ENCODE assay signal across 23 cellular contexts in the genomic region with DNA sequence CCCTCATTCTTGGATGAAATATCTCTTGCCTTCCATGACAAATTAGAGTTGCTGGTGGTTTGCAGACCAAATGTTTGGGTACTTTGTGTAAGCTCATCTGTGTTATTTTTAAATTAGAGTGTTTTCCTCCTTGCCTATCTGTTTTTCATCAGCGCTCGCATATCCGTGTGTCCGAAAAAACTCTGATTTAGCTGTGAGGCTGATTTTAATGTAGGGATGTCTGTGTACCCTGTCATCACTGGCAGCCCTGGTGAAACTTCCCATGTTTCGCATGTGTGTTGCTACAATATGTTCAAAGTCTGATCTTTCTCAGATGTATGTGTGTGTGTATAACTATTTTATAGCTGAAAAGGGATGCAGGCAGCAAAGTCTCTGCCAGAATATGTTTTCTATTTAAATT.
"Had no signal": no experiment of that assay in that cellular context is flagged by ENCODE, and none has a peak within 500 bp of the region (broad histone marks: within the 10 kb centered on the region; RNA-seq: fewer than 3 reads in every experiment).

No MANE protein-coding gene starts in this region.

- H3K27me3 ChIP-seq: adrenal gland had no signal

- H3K36me3 ChIP-seq: adrenal gland had no signal

- H3K9me3 Mint-ChIP-seq: central memory CD8-positive, alpha-beta T cell; T-helper 2 cell treated with Interferon-gamma antibody and Interleukin-4, amounts not matched to agents 5 μg/mL and 100 μg/mL, for 36 hours had no signal

- H3K4me1 Mint-ChIP-seq: activated naive CD8-positive, alpha-beta T cell treated with anti-CD3 and anti-CD28 coated beads, Interleukin-2, amount 10 ng/mL, durations not matched to agents 7 days and 5 days; central memory CD8-positive, alpha-beta T cell had no signal

- H3K27me3 Mint-ChIP-seq: activated naive CD8-positive, alpha-beta T cell treated with anti-CD3 and anti-CD28 coated beads, Interleukin-2, amount 10 ng/mL, durations not matched to agents 7 days and 5 days; central memory CD8-positive, alpha-beta T cell had no signal

- H3K27ac Mint-ChIP-seq: activated CD8-positive, alpha-beta T cell treated with anti-CD3 and anti-CD28 coated beads, Interleukin-2, amount 10 ng/mL, durations not matched to agents 7 days and 5 days; activated naive CD8-positive, alpha-beta T cell treated with anti-CD3 and anti-CD28 coated beads, Interleukin-2, amount 10 ng/mL, durations not matched to agents 7 days and 5 days; T-helper 2 cell treated with Interferon-gamma antibody and Interleukin-4, amounts not matched to agents 5 μg/mL and 100 μg/mL, for 36 hours had no signal

- H3K36me3 Mint-ChIP-seq: activated naive CD8-positive, alpha-beta T cell treated with anti-CD3 and anti-CD28 coated beads, Interleukin-2, amount 10 ng/mL, durations not matched to agents 7 days and 5 days had no signal

- H3K27ac ChIP-seq: adrenal gland, SK-N-MC had no signal

- H3K4me3 ChIP-seq: adrenal gland, K562, SK-N-MC had no signal

- H3K4me3 Mint-ChIP-seq: activated CD8-positive, alpha-beta T cell treated with anti-CD3 and anti-CD28 coated beads, Interleukin-2, amount 10 ng/mL, durations not matched to agents 7 days and 5 days; activated naive CD8-positive, alpha-beta T cell treated with anti-CD3 and anti-CD28 coated beads, Interleukin-2, amount 10 ng/mL, durations not matched to agents 7 days and 5 days; central memory CD8-positive, alpha-beta T cell; T-helper 2 cell treated with Interferon-gamma antibody and Interleukin-4, amounts not matched to agents 5 μg/mL and 100 μg/mL, for 36 hours had no signal

- DNase-seq: activated CD4-positive, alpha-beta T cell treated with anti-CD3 and anti-CD28 coated beads for 4 hours; activated CD8-positive, alpha-beta memory T cell treated with anti-CD3 and anti-CD28 coated beads, Interleukin-2, amount 50 U/mL, for 48 hours; activated CD8-positive, alpha-beta T cell treated with anti-CD3 and anti-CD28 coated beads, Interleukin-2, amount 10 ng/mL, durations not matched to agents 7 days and 5 days; activated naive CD4-positive, alpha-beta T cell treated with anti-CD3 and anti-CD28 coated beads, Interleukin-2, amount 50 U/mL, for 16 hours; activated naive CD8-positive, alpha-beta T cell treated with anti-CD3 and anti-CD28 coated beads, Interleukin-2, amount 10 ng/mL, durations not matched to agents 7 days and 5 days; activated T-cell treated with anti-CD3 and anti-CD28 coated beads, Interleukin-2, amount 50 U/mL, for 1 hour; adrenal gland; aorta; Karpas-422; NCI-H146; NCI-H1930; NCI-H2171; NCI-H226; NCI-H510A; NCI-H526 treated with DMSO at 0.1 percent for 48 hours; NCI-H82; OCI-M1; RPMI8226; SW 1271 had no signal

- H3K9me3 ChIP-seq: adrenal gland had no signal
